ENCODE assay signal across 8 cellular contexts in genomic region chr22:42269407-42270177, GRCh38. TPM values are rescaled to one million over a fixed set of nuclear protein-coding genes. Genes with fewer than 3 reads are reported as not detected.
A peak's percentile ranks its signal among the peaks of the same experiment; 100 is the strongest.
DNase-seq lines count a peak whose midpoint lies in the region; ATAC-seq lines count a peak whose summit lies in the region.

No MANE protein-coding gene starts in this region.

- peak; percentile 47 for ATAC-seq in HG02642 (IDR thresholded peaks at IDR 0.05; ENCODE audit: poor library complexity, unreplicated experiment)

- peak; percentile 69 for DNase-seq in DMS 273 (lab: John Stamatoyannopoulos, UW; ENCODE audit: unreplicated experiment)
- no peak for DNase-seq in DMS 273 treated with DMSO at 0.1 percent for 48 hours (lab: John Stamatoyannopoulos, UW)
- DNase-seq in NCI-H146 treated with DMSO at 0.1 percent for 48 hours (lab: John Stamatoyannopoulos, UW; ENCODE audit: unreplicated experiment), result peak; percentile 10
- DNase-seq in activated CD4-positive, alpha-beta T cell treated with anti-CD3 and anti-CD28 coated beads for 4 hours, result peak; percentile 63 to 72
- DNase-seq in dermis blood vessel endothelial cell, result peak; percentile 38
- peak; percentile 11 for DNase-seq in medulla oblongata (ENCODE audit: extremely low spot score)
- peak; percentile 35 for DNase-seq in stimulated activated CD8-positive, alpha-beta memory T cell treated with anti-CD3 and anti-CD28 coated beads, Interleukin-15, amount 100 ng/mL, for 1 hour (ENCODE audit: low read depth)

RNA-seq across cellular contexts. Expression of gene TCF20, which starts 0.9 kb away (rescaled TPM):
- 25.7 and 29.0 TPM in 2 replicates for total RNA-seq in dermis blood vessel endothelial cell
